Comparison of ENCODE assay signal across 15 cellular contexts in the genomic region with DNA sequence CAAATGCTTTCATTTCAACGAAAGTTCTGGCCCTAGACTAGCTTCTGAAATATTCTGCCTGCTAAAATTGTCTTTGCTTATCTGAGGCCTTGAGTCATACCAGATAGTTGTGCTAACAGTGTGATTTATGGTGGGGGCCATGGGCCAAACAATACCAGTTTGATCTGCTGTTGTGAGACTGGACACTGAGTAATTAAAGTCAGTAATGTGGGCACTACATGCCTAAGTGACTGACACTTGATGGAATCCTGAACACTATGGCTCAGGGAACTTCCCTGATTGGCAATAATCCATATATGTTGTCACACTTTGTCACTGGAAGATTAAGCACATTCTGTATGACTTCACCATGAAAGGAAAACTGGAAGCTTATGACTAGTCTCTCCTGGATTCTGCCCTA.
DNase-seq lines count a peak whose midpoint lies in the region; ATAC-seq and TF ChIP-seq lines count a peak whose summit lies in the region.
"Had no signal": no experiment of that assay in that cellular context is flagged by ENCODE, and none has a peak within 500 bp of the region (broad histone marks: within the 10 kb centered on the region; RNA-seq: fewer than 3 reads in every experiment).

No MANE protein-coding gene starts in this region.

- no peak overlapping the region for H3K4me2 ChIP-seq in hepatocyte
- H3K4me2 ChIP-seq: A549 had no signal

- WGBS in hepatocyte (ENCODE audit: low lambda C conversion rate, missing lambda C conversion rate), result 19% methylated on average over 1 of the region's 1 CpG

- H3K79me2 ChIP-seq in hepatocyte, result no peaks in the 10 kb centered on the region

- no peaks in the 10 kb centered on the region for H3K9me2 ChIP-seq in hepatocyte (replicated peaks; ENCODE audit: insufficient read depth)

- no peaks in the 10 kb centered on the region for H3K36me3 ChIP-seq in hepatocyte (replicated peaks; ENCODE audit: insufficient read depth, low read depth)
- H3K36me3 ChIP-seq: HAP-1, WERI-Rb-1 had no signal

- no peaks in the 10 kb centered on the region for H3K4me1 ChIP-seq in hepatocyte (ENCODE audit: insufficient read depth)
- H3K4me1 ChIP-seq: A549, HAP-1 had no signal

- H3K4me3 ChIP-seq in cardiac fibroblast (replicated peaks in 1 of 2; ENCODE audit: low read depth in 2 of 2, low read length in 2 of 2) (no peak overlapping the region), hepatocyte (no peak overlapping the region)
- H3K4me3 ChIP-seq: A549, HAP-1 had no signal

- peak; percentile 98 for ATAC-seq in Right ventricle myocardium inferior

- H3K9me3 ChIP-seq in hepatocyte (ENCODE audit: low read depth), result no peaks in the 10 kb centered on the region
- H3K9me3 ChIP-seq: A549, HAP-1 had no signal

- no peaks in the 10 kb centered on the region for H3K27me3 ChIP-seq in hepatocyte

- TF ChIP-seq CTCF in cardiac fibroblast (IDR thresholded peaks at IDR 0.05; ENCODE audit: low read depth, low read length) (no peak), hepatocyte (IDR thresholded peaks at IDR 0.05; ENCODE audit: poor library complexity) (no peak)

- H4K20me1 ChIP-seq in hepatocyte (ENCODE audit: insufficient read depth, poor library complexity, severe bottlenecking), result no peaks in the 10 kb centered on the region

- H2AFZ ChIP-seq in hepatocyte, result no peak overlapping the region

- H3K27ac ChIP-seq in hepatocyte, result no peak overlapping the region
- H3K27ac ChIP-seq: A549, WERI-Rb-1 had no signal

- intact Hi-C loops in Right ventricle myocardium inferior (cut with DNase I) (no loop called here), cardiac septum (cut with DNase I) (no loop called here)

- no peak for DNase-seq in Right ventricle myocardium inferior (ENCODE audit: missing footprints)
- no peak for DNase-seq in cardiac septum (ENCODE audit: low spot score)
- DNase-seq in cardiac fibroblast (ENCODE audit: low read depth in 2 of 2), result peak; percentile 13 to 75
- peak; percentile 43 for DNase-seq in hepatocyte (ENCODE audit: low spot score)
- DNase-seq in activated T-cell treated with anti-CD3 and anti-CD28 coated beads, Interleukin-2, amount 50 U/mL, for 48 hours, result no peak
- no peak for DNase-seq in activated CD4-positive, alpha-beta T cell treated with anti-CD3 and anti-CD28 coated beads, Interleukin-2, amount 50 U/mL, for 4 hours
- no peak for DNase-seq in putamen (ENCODE audit: low spot score)
- no peak for DNase-seq in COLO829 (ENCODE audit: low spot score)
- DNase-seq: activated naive CD4-positive, alpha-beta T cell; CD4-positive, CD25-positive, alpha-beta regulatory T cell; central memory CD4-positive, alpha-beta T cell; kidney; WERI-Rb-1 had no signal

Comparison
In these comparisons a context has a peak if more than half of its experiments do, and no peak if none do; other contexts are left out.
1. DNase-seq: peak in cardiac fibroblast (2 of 2) and hepatocyte (single experiment); none in Right ventricle myocardium inferior (single experiment), cardiac septum (single experiment), activated T-cell treated with anti-CD3 and anti-CD28 coated beads, Interleukin-2, amount 50 U/mL, for 48 hours (0 of 2), activated CD4-positive, alpha-beta T cell treated with anti-CD3 and anti-CD28 coated beads, Interleukin-2, amount 50 U/mL, for 4 hours (0 of 2), putamen (single experiment) and COLO829 (single experiment).